In the genomic region with DNA sequence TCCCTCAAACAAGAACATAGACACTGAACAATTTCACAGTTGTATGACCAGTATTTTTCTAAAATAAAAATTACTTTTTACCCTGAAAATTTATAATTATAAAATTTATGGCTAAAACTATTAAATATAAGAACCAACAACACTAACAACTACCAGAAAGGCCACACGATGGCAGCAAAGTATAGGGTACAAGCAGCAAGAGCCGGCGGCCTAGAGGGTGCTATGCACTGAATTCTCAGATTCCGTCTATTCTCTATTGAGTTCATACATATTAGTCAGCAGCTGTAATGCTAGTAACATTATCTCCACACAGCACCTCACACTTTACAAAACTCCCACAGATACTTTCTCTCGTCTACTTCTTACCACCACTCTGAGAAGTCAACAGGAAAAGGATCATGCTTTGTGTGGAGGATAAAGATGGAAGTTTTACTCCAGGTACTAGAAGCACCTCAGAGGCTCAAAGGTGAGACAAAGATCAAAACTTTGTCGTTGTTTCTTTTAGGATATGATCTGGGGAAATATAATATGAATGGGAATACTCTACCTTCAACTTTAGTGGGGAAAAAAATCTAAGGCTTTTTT, we compare ENCODE assay signal across 9 cellular contexts.
A peak's percentile ranks its signal among the peaks of the same experiment; 100 is the strongest.
DNase-seq lines count a peak whose midpoint lies in the region; ATAC-seq lines count a peak whose summit lies in the region.
"Had no signal": no experiment of that assay in that cellular context is flagged by ENCODE, and none has a peak within 500 bp of the region (broad histone marks: within the 10 kb centered on the region; RNA-seq: fewer than 3 reads in every experiment).

No MANE protein-coding gene starts in this region.

- DNase-seq in COLO829 (ENCODE audit: low spot score) (peak; percentile 76), NCI-H69 (lab: John Stamatoyannopoulos, UW) (peak; percentile 73), memory B cell (ENCODE audit: low spot score in 2 of 2) (peak; percentile 41 to 46)
- DNase-seq in activated CD4-positive, alpha-beta T cell treated with anti-CD3 and anti-CD28 coated beads, Interleukin-2, amount 50 U/mL, for 24 hours (ENCODE audit: low read depth in 1 of 2, low spot score in 1 of 2) = peak; percentile 21 to 56
- peak; percentile 11 for DNase-seq in effector CD8-positive, alpha-beta T cell (lab: John Stamatoyannopoulos, UW)
- peak; percentile 17 to 58 for DNase-seq in stimulated activated effector memory CD8-positive, alpha-beta T cell treated with anti-CD3 and anti-CD28 coated beads, Interleukin-12 subunit alpha, Interleukin-12 subunit beta, amount 100 ng/mL, for 72 hours (ENCODE audit: low spot score in 2 of 2)

- ATAC-seq in GM19455 (IDR thresholded peaks at IDR 0.05; ENCODE audit: unreplicated experiment) (peak; percentile 84), HG03565 (IDR thresholded peaks at IDR 0.05; ENCODE audit: unreplicated experiment) (peak; percentile 73), memory B cell (ENCODE audit: low read depth) (peak; percentile 78)
- ATAC-seq in stimulated activated effector memory CD8-positive, alpha-beta T cell treated with anti-CD3 and anti-CD28 coated beads, Interleukin-12 subunit alpha, Interleukin-12 subunit beta, amount 100 ng/mL, for 72 hours = peak; percentile 80

- H3K4me3 Mint-ChIP-seq in memory B cell = no peak overlapping the region
- H3K4me3 Mint-ChIP-seq in stimulated activated effector memory CD8-positive, alpha-beta T cell treated with anti-CD3 and anti-CD28 coated beads, Interleukin-12 subunit alpha, Interleukin-12 subunit beta, amount 100 ng/mL, for 72 hours = no peak overlapping the region
- H3K4me3 Mint-ChIP-seq: activated naive CD8-positive, alpha-beta T cell had no signal

- H3K9me3 Mint-ChIP-seq in memory B cell = no peaks in the 10 kb centered on the region
- H3K9me3 Mint-ChIP-seq in stimulated activated effector memory CD8-positive, alpha-beta T cell treated with anti-CD3 and anti-CD28 coated beads, Interleukin-12 subunit alpha, Interleukin-12 subunit beta, amount 100 ng/mL, for 72 hours = no peaks in the 10 kb centered on the region

- peaks cover 10% of the 10 kb centered on the region for H3K27me3 Mint-ChIP-seq in memory B cell

- peaks cover 8% of the 10 kb centered on the region for H3K4me1 Mint-ChIP-seq in memory B cell
- peaks cover 9% of the 10 kb centered on the region for H3K4me1 Mint-ChIP-seq in stimulated activated effector memory CD8-positive, alpha-beta T cell treated with anti-CD3 and anti-CD28 coated beads, Interleukin-12 subunit alpha, Interleukin-12 subunit beta, amount 100 ng/mL, for 72 hours

- H3K36me3 Mint-ChIP-seq in memory B cell = no peaks in the 10 kb centered on the region
- H3K36me3 Mint-ChIP-seq in stimulated activated effector memory CD8-positive, alpha-beta T cell treated with anti-CD3 and anti-CD28 coated beads, Interleukin-12 subunit alpha, Interleukin-12 subunit beta, amount 100 ng/mL, for 72 hours = no peaks in the 10 kb centered on the region
- H3K36me3 Mint-ChIP-seq: activated naive CD8-positive, alpha-beta T cell had no signal

- no peak overlapping the region for H3K27ac Mint-ChIP-seq in memory B cell
- no peak overlapping the region for H3K27ac Mint-ChIP-seq in stimulated activated effector memory CD8-positive, alpha-beta T cell treated with anti-CD3 and anti-CD28 coated beads, Interleukin-12 subunit alpha, Interleukin-12 subunit beta, amount 100 ng/mL, for 72 hours
- H3K27ac Mint-ChIP-seq: activated naive CD8-positive, alpha-beta T cell had no signal

Comparison
In these comparisons a context has a peak if more than half of its experiments do, and no peak if none do; other contexts are left out.
1. Peak in every context shown above with its lines: DNase-seq and ATAC-seq.
2. DNase-seq: peak in every context shown above with its lines; median percentile 76 in COLO829; 73 in NCI-H69; 44 in memory B cell; 38 in activated CD4-positive, alpha-beta T cell treated with anti-CD3 and anti-CD28 coated beads, Interleukin-2, amount 50 U/mL, for 24 hours; 38 in stimulated activated effector memory CD8-positive, alpha-beta T cell treated with anti-CD3 and anti-CD28 coated beads, Interleukin-12 subunit alpha, Interleukin-12 subunit beta, amount 100 ng/mL, for 72 hours; 11 in effector CD8-positive, alpha-beta T cell.